1 cellular context compared by ENCODE assay signal in the genomic region with DNA sequence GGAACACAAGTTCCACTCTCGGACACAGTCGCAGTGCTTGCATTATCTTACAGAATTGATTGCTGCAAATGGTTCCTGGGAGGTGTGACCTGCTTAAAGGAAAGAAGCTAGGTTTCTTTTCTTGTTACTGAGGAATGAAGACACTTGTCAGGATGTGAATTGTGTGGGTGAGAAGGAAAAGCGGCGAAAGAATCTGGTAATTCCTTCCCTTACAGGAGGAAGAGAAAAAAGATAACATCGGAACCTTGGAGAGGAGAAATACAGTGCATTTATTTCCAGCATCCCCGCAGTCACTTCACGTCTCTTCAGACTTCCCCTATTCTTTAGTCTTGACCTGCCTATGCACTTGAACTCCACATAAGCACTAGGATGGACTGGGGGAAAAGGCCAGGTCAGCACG.
TF ChIP-seq lines count a peak whose summit lies in the region.

No MANE protein-coding gene starts in this region.

TF ChIP-seq in GM12878, 131 proteins besides CTCF, POLR2A, EP300 and RAD21 (continued from another document):
- TF ChIP-seq, protein P1, sequence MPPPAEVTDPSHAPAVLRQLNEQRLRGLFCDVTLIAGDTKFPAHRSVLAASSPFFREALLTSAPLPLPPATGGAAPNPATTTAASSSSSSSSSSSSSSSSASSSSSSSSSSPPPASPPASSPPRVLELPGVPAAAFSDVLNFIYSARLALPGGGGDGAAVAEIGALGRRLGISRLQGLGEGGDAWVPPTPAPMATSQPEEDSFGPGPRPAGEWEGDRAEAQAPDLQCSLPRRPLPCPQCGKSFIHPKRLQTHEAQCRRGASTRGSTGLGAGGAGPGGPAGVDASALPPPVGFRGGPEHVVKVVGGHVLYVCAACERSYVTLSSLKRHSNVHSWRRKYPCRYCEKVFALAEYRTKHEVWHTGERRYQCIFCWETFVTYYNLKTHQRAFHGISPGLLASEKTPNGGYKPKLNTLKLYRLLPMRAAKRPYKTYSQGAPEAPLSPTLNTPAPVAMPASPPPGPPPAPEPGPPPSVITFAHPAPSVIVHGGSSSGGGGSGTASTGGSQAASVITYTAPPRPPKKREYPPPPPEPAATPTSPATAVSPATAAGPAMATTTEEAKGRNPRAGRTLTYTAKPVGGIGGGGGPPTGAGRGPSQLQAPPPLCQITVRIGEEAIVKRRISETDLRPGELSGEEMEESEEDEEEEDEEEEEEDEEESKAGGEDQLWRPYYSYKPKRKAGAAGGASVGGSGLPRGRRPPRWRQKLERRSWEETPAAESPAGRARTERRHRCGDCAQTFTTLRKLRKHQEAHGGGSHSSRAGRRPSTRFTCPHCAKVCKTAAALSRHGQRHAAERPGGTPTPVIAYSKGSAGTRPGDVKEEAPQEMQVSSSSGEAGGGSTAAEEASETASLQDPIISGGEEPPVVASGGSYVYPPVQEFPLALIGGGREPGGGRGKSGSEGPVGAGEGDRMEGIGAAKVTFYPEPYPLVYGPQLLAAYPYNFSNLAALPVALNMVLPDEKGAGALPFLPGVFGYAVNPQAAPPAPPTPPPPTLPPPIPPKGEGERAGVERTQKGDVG (CRISPR knock-in tag; IDR thresholded peaks at IDR 0.05), result no peak
- TF ChIP-seq SUZ12 (IDR thresholded peaks at IDR 0.05; ENCODE audit: unreplicated experiment), result no peak
